ENCODE assay signal across 18 cellular contexts in genomic region chr5:7363067-7363677, GRCh38. TPM values are rescaled to one million over a fixed set of nuclear protein-coding genes. Genes with fewer than 3 reads are reported as not detected.
DNase-seq lines count a peak whose midpoint lies in the region; ATAC-seq and TF ChIP-seq lines count a peak whose summit lies in the region.
"Had no signal": no experiment of that assay in that cellular context is flagged by ENCODE, and none has a peak within 500 bp of the region (broad histone marks: within the 10 kb centered on the region; RNA-seq: fewer than 3 reads in every experiment).

No MANE protein-coding gene starts in this region.

- peak; percentile 70 for DNase-seq in SK-MEL-5 (ENCODE audit: low read depth, low spot score)
- DNase-seq in foreskin melanocyte: peak; percentile 75
- no peak for DNase-seq in substantia nigra (lab: John Stamatoyannopoulos, UW)
- no peak for DNase-seq in GM03348 (ENCODE audit: low spot score)
- no peak for DNase-seq in lower leg skin (ENCODE audit: low spot score in 2 of 2)
- no peak for DNase-seq in left lobe of liver (ENCODE audit: low spot score)
- DNase-seq: CD4-positive, alpha-beta memory T cell; DMS153; DMS79; GDM1; GOT3; H9; IMR-90 had no signal

- H3K27ac ChIP-seq in HUES48 (ENCODE audit: low read depth, low read length): peak overlapping the region; percentile 72
- no peak overlapping the region for H3K27ac ChIP-seq in substantia nigra (ENCODE audit: low read depth, low read length, poor library complexity, severe bottlenecking)
- H3K27ac ChIP-seq: BLaER1 had no signal

- H3K27me3 ChIP-seq in HUES48 (ENCODE audit: control insufficient read depth, insufficient read depth, low read length): no peaks in the 10 kb centered on the region
- H3K27me3 ChIP-seq: BLaER1 had no signal

- H3K36me3 ChIP-seq in HUES48 (ENCODE audit: control insufficient read depth, insufficient read depth, low read length): no peaks in the 10 kb centered on the region
- H3K36me3 ChIP-seq: BLaER1 had no signal

- 45 to 56% methylated on average over 2 of the region's 2 CpGs for WGBS in lower leg skin, 2 donors

- peaks cover 43% of the 10 kb centered on the region for H3K4me1 ChIP-seq in HUES48 (ENCODE audit: control insufficient read depth, insufficient read depth, low read length)
- H3K4me1 ChIP-seq: BLaER1 had no signal

- no peak for TF ChIP-seq POLR2A in lower leg skin (IDR thresholded peaks at IDR 0.05)

- H3K4me3 ChIP-seq in HUES48 (ENCODE audit: low read depth, low read length): peak overlapping the region; percentile 33; the same call in 1 of the 2 replicates
- no peak overlapping the region for H3K4me3 ChIP-seq in lower leg skin (ENCODE audit: low read depth, poor library complexity, severe bottlenecking)
- H3K4me3 ChIP-seq: BLaER1, K562 had no signal

- TF ChIP-seq CTCF in lower leg skin (IDR thresholded peaks at IDR 0.05): no peak

- no peak overlapping the region for H3K9ac ChIP-seq in HUES48 (ENCODE audit: low read depth, low read length)
- H3K9ac ChIP-seq: BLaER1 had no signal

- in situ Hi-C loops in SK-MEL-5 (cut with HindIII; ENCODE audit: low pct_unique_long_range_greater_than_20kb, low sequenced_read_pairs): no loop called here

- no peak for ATAC-seq in left lobe of liver
- ATAC-seq: K562 had no signal

- intact Hi-C loops in lower leg skin (cut with DNase I; ENCODE audit: low total_unique reads): no loop called here

- no peaks in the 10 kb centered on the region for H3K9me3 ChIP-seq in HUES48 (ENCODE audit: control insufficient read depth, insufficient read depth, low read length)
- H3K9me3 ChIP-seq: BLaER1 had no signal

RNA-seq across cellular contexts. Expression of gene ADCY2, which starts 32.8 kb away (rescaled TPM):
- total RNA-seq in SK-MEL-5 (2014; rRNA removed; shearing (Covaris generic)): 28.0 and 31.4 TPM in 2 replicates
- polyA plus RNA-seq in SK-MEL-5 (2015; cell fraction: cytosol; rRNA removed): 34.9 and 57.0 TPM in 2 replicates
- 41.0 and 42.1 TPM in 2 replicates for polyA plus RNA-seq in SK-MEL-5 (2015; cell fraction: nucleus; rRNA removed)
- 10 to 100 TPM in 1 of 4 donors, 1 to 10 TPM in 3; 7.3 to 11.5 (median 8.2) TPM for total RNA-seq in lower leg skin
- total RNA-seq in left lobe of liver: 0.35 TPM
- total RNA-seq: CD4-positive, alpha-beta memory T cell; IMR-90 had no signal
- polyA plus RNA-seq: AG04450; CD14-positive monocyte; CD4-positive, alpha-beta memory T cell; IMR-90 had no signal

Comparison
In these comparisons a context has a peak if more than half of its experiments do, and no peak if none do; other contexts are left out.
1. DNase-seq: peak in SK-MEL-5 (single experiment) and foreskin melanocyte (single experiment); none in substantia nigra (0 of 49), GM03348 (single experiment), lower leg skin (0 of 2) and left lobe of liver (single experiment).